In genomic region chr11:70191495-70192140, GRCh38 we compare ENCODE assay signal across 8 cellular contexts. TPM values are rescaled to one million over a fixed set of nuclear protein-coding genes. Genes with fewer than 3 reads are reported as not detected.
DNase-seq lines count a peak whose midpoint lies in the region; ATAC-seq lines count a peak whose summit lies in the region.

No MANE protein-coding gene starts in this region.

- no peaks in the 10 kb centered on the region for H3K36me3 Mint-ChIP-seq in activated CD4-positive, alpha-beta T cell treated with anti-CD3 and anti-CD28 coated beads, Interleukin-2, amount 10 ng/mL, durations not matched to agents 7 days and 5 days (ENCODE audit: low read depth)

- no peak overlapping the region for H2BK12ac ChIP-seq in mesenchymal stem cell (ENCODE audit: low read length in 2 of 2)

- no peak overlapping the region for H3K4me2 ChIP-seq in mesenchymal stem cell (ENCODE audit: low read length, poor library complexity, severe bottlenecking)

- DNase-seq in NCI-H82 (lab: John Stamatoyannopoulos, UW) (peak; percentile 67), NCI-H82 treated with DMSO at 0.1 percent for 48 hours (lab: John Stamatoyannopoulos, UW; ENCODE audit: unreplicated experiment) (no peak), NCI-H2107 treated with DMSO at 0.1 percent for 48 hours (lab: John Stamatoyannopoulos, UW; ENCODE audit: unreplicated experiment) (peak; percentile 32), ecto neural progenitor cell (ENCODE audit: low spot score) (peak; percentile 90), mesenchymal stem cell (peak; percentile 63)
- DNase-seq in activated CD4-positive, alpha-beta T cell treated with anti-CD3 and anti-CD28 coated beads, Interleukin-2, amount 10 ng/mL, durations not matched to agents 7 days and 5 days, result peak; percentile 58
- peak; percentile 33 for DNase-seq in stimulated activated naive CD4-positive, alpha-beta T cell treated with Interleukin-2 at 50 U/mL for 16 hours (lab: John Stamatoyannopoulos, UW)

- peaks cover 7% of the 10 kb centered on the region for H3K4me1 Mint-ChIP-seq in activated CD4-positive, alpha-beta T cell treated with anti-CD3 and anti-CD28 coated beads, Interleukin-2, amount 10 ng/mL, durations not matched to agents 7 days and 5 days

- H2AK5ac ChIP-seq in mesenchymal stem cell (ENCODE audit: low read length, severe bottlenecking), result no peak overlapping the region

- H3K27me3 Mint-ChIP-seq in activated CD4-positive, alpha-beta T cell treated with anti-CD3 and anti-CD28 coated beads, Interleukin-2, amount 10 ng/mL, durations not matched to agents 7 days and 5 days, result no peaks in the 10 kb centered on the region

- H3K23ac ChIP-seq in mesenchymal stem cell (ENCODE audit: low read length in 2 of 2), result no peak overlapping the region

- no peak overlapping the region for H3K27ac ChIP-seq in mesenchymal stem cell (ENCODE audit: low read length, poor library complexity, severe bottlenecking)

- H2BK15ac ChIP-seq in mesenchymal stem cell (ENCODE audit: low read depth, poor library complexity, severe bottlenecking), result peak overlapping the region; percentile 3

- ATAC-seq in HG02642 (IDR thresholded peaks at IDR 0.05; ENCODE audit: poor library complexity, unreplicated experiment), result no peak

- H2BK5ac ChIP-seq in mesenchymal stem cell (ENCODE audit: low read depth, low read length, poor library complexity, severe bottlenecking), result no peak overlapping the region

- peaks cover 24 to 31% of the 10 kb centered on the region in 2 experiments for H3K27me3 ChIP-seq in mesenchymal stem cell (ENCODE audit: control insufficient read depth in 1 of 2, insufficient read depth in 1 of 2, low read length in 2 of 2)

- no peak overlapping the region for H3K4me3 ChIP-seq in mesenchymal stem cell (ENCODE audit: insufficient read depth in 1 of 2, low read depth in 1 of 2, low read length in 2 of 2)

- H3K9me3 ChIP-seq in mesenchymal stem cell (ENCODE audit: control insufficient read depth, low read length), result no peaks in the 10 kb centered on the region

- H3K18ac ChIP-seq in mesenchymal stem cell (ENCODE audit: low read depth in 1 of 2, low read length in 2 of 2), result no peak overlapping the region

- H3K4me3 Mint-ChIP-seq in activated CD4-positive, alpha-beta T cell treated with anti-CD3 and anti-CD28 coated beads, Interleukin-2, amount 10 ng/mL, durations not matched to agents 7 days and 5 days, result no peak overlapping the region

- no peak overlapping the region for H3K4ac ChIP-seq in mesenchymal stem cell (ENCODE audit: low read depth in 1 of 2, low read length in 2 of 2)

- WGBS in mesenchymal stem cell, result 16% methylated on average over 22 of the region's 22 CpGs

- no peaks in the 10 kb centered on the region for H3K9me3 Mint-ChIP-seq in activated CD4-positive, alpha-beta T cell treated with anti-CD3 and anti-CD28 coated beads, Interleukin-2, amount 10 ng/mL, durations not matched to agents 7 days and 5 days

- H3K9ac ChIP-seq in mesenchymal stem cell (ENCODE audit: low read length), result peak overlapping the region; percentile 15

- CTCF ChIA-PET in activated CD4-positive, alpha-beta T cell treated with anti-CD3 and anti-CD28 coated beads, Interleukin-2, amount 10 ng/mL, durations not matched to agents 7 days and 5 days (lab: Charles Lee), result no interaction called here

- H3K27ac Mint-ChIP-seq in activated CD4-positive, alpha-beta T cell treated with anti-CD3 and anti-CD28 coated beads, Interleukin-2, amount 10 ng/mL, durations not matched to agents 7 days and 5 days, result no peak overlapping the region

- no peak overlapping the region for H3K14ac ChIP-seq in mesenchymal stem cell (ENCODE audit: low read length in 2 of 2)

- H3K4me1 ChIP-seq in mesenchymal stem cell (ENCODE audit: control insufficient read depth, insufficient read depth, low read depth, low read length), result peaks cover 2% of the 10 kb centered on the region

- H3K79me1 ChIP-seq in mesenchymal stem cell (replicated peaks; ENCODE audit: low read length, poor library complexity, severe bottlenecking), result no peaks in the 10 kb centered on the region

- no peak overlapping the region for H4K91ac ChIP-seq in mesenchymal stem cell (ENCODE audit: low read length)

- POLR2A ChIA-PET in activated CD4-positive, alpha-beta T cell treated with anti-CD3 and anti-CD28 coated beads, Interleukin-2, amount 10 ng/mL, durations not matched to agents 7 days and 5 days (lab: Charles Lee), result no interaction called here

- peak overlapping the region; percentile 7 for H4K8ac ChIP-seq in mesenchymal stem cell (ENCODE audit: low read length)

- H2BK120ac ChIP-seq in mesenchymal stem cell (ENCODE audit: low read depth, low read length), result no peak overlapping the region

- no peaks in the 10 kb centered on the region for H3K36me3 ChIP-seq in mesenchymal stem cell (ENCODE audit: control insufficient read depth in 1 of 2, insufficient read depth in 2 of 2, low read depth in 1 of 2, low read length in 2 of 2)

- H2AFZ ChIP-seq in mesenchymal stem cell (ENCODE audit: low read depth, low read length), result no peak overlapping the region

RNA-seq across cellular contexts. Expression of gene FADD, which starts 11.5 kb away (rescaled TPM):
- total RNA-seq in activated CD4-positive, alpha-beta T cell treated with anti-CD3 and anti-CD28 coated beads, Interleukin-2, amount 10 ng/mL, durations not matched to agents 7 days and 5 days, result 10 to 100 TPM; 31.7 to 34.5 TPM
- 30.7 TPM for polyA plus RNA-seq in mesenchymal stem cell (2013, experiment 1 of 2)
- 31.4 TPM for polyA plus RNA-seq in mesenchymal stem cell (2013, experiment 2 of 2)
